Comparison of ENCODE assay signal across 8 cellular contexts in the genomic region with DNA sequence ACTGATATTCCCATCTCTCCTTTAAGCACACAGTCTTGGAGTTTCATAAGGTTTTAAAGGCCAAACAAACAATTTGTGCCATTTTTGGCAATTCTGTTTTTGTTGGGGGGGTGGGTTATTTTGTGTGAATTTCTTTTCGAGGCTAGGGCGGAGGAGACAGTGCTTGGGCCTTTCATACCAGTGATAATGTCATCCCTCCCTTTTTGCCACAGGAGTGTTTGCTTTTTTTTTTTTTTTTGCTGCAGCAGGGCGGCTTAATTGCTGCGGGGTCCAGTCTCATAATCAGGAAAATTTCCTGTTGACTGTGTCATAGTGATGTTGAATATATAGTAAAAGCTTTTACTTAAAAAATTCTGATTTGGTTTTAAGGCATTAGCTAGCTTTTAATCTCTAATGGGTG. TPM values are rescaled to one million over a fixed set of nuclear protein-coding genes. Genes with fewer than 3 reads are reported as not detected.
A peak's percentile ranks its signal among the peaks of the same experiment; 100 is the strongest.
DNase-seq lines count a peak whose midpoint lies in the region; ATAC-seq, FAIRE-seq and TF ChIP-seq lines count a peak whose summit lies in the region.

No MANE protein-coding gene starts in this region.

- FAIRE-seq in GM12892 (lab: Jason Lieb, UNC), result no peak
- FAIRE-seq in H54 (lab: Jason Lieb, UNC), result no peak

- H2AFZ ChIP-seq in PC-3 (ENCODE audit: low read length), result no peak overlapping the region

- no peak for ATAC-seq in PC-3

- no peaks in the 10 kb centered on the region for H3F3A ChIP-seq in PC-3 (ENCODE audit: low read length, unreplicated experiment)

- intact Hi-C loops in PC-3 (cut with micrococcal nuclease) (loop anchor here (5.0 to 10.0 kb wide), 2 partner anchors 37 to 60 kb away; no protein-coding TSS in a partner anchor), esophagus squamous epithelium (cut with DNase I) (no loop called here)

- H3K27me3 ChIP-seq in PC-3 (ENCODE audit: low read length) (no peaks in the 10 kb centered on the region), esophagus squamous epithelium (no peaks in the 10 kb centered on the region)

- peaks cover 45% of the 10 kb centered on the region for H4K20me1 ChIP-seq in PC-3 (ENCODE audit: low read length)

- 7 to 9% methylated on average over 4 of the region's 4 CpGs for WGBS in esophagus squamous epithelium, 2 donors

- H3K36me3 ChIP-seq in PC-3 (ENCODE audit: low read depth, low read length) (no peaks in the 10 kb centered on the region), esophagus squamous epithelium (no peaks in the 10 kb centered on the region)

- H3K4me3 ChIP-seq in GM12864 (ENCODE audit: low read depth, low read length), result peak overlapping the region; percentile 92
- H3K4me3 ChIP-seq in PC-3 (ENCODE audit: low read length), result peak overlapping the region; percentile 99
- peak overlapping the region; percentile 88 to 97 (median 93) for H3K4me3 ChIP-seq in esophagus squamous epithelium

- H3K79me2 ChIP-seq in PC-3 (ENCODE audit: low read length), result peaks cover 64% of the 10 kb centered on the region

- H3K4me1 ChIP-seq in PC-3 (ENCODE audit: insufficient read depth, low read length), result peaks cover 28% of the 10 kb centered on the region
- H3K4me1 ChIP-seq in esophagus squamous epithelium, result peaks cover 15 to 66% (median 32%) of the 10 kb centered on the region in 3 donors

- no peak for DNase-seq in GM12864 (ENCODE audit: low read depth)
- no peak for DNase-seq in PC-3
- no peak for DNase-seq in esophagus squamous epithelium (lab: John Stamatoyannopoulos, UW)
- DNase-seq in retina, result peak; percentile 44
- DNase-seq in GM12892 (ENCODE audit: insufficient read length), result no peak
- DNase-seq in NCI-H446 treated with DMSO at 0.1 percent for 48 hours (lab: John Stamatoyannopoulos, UW), result no peak
- no peak for DNase-seq in NCI-H2029 treated with DMSO at 0.1 percent for 48 hours (lab: John Stamatoyannopoulos, UW)
- no peak for DNase-seq in H54 (ENCODE audit: insufficient read length, low spot score)

- no TSS peak for BruUV-seq in PC-3 (replicated peaks; lab: Mats Ljungman, UMichigan)

- peak overlapping the region; percentile 97 for H3K9ac ChIP-seq in PC-3 (ENCODE audit: low read length)

- H3K9me3 ChIP-seq in PC-3 (ENCODE audit: low read length), result no peaks in the 10 kb centered on the region
- no peaks in the 10 kb centered on the region for H3K9me3 ChIP-seq in esophagus squamous epithelium

- TF ChIP-seq CTCF in GM12864 (IDR thresholded peaks at IDR 0.05; ENCODE audit: low read depth, low read length, missing control alignments) (no peak), PC-3 (conservative IDR thresholded peaks at IDR 0.05; ENCODE audit: low read depth, low read length) (no peak), esophagus squamous epithelium (IDR thresholded peaks at IDR 0.05) (no peak)

- TF ChIP-seq POLR2A in esophagus squamous epithelium (IDR thresholded peaks at IDR 0.05) (no peak), GM12892 (IDR thresholded peaks at IDR 0.05; ENCODE audit: low read depth, low read length) (no peak), H54 (IDR thresholded peaks at IDR 0.05; ENCODE audit: low read depth, low read length) (no peak)

- H3K4me2 ChIP-seq in PC-3 (ENCODE audit: low read length), result peak overlapping the region; percentile 90

- POLR2A ChIA-PET in PC-3 (lab: Charles Lee; ENCODE audit: unreplicated experiment), result no interaction called here

- H3K9me2 ChIP-seq in PC-3 (replicated peaks; ENCODE audit: low read length), result no peaks in the 10 kb centered on the region

- H3K27ac ChIP-seq in PC-3 (ENCODE audit: low read length), result no peak overlapping the region
- peak overlapping the region; percentile 96 to 100 (median 98) for H3K27ac ChIP-seq in esophagus squamous epithelium

- CTCF ChIA-PET in PC-3 (lab: Charles Lee), result no interaction called here

RNA-seq across cellular contexts. Expression of a gene that starts 1.7 kb away (rescaled TPM):
- total RNA-seq in PC-3 (2014; rRNA removed) (45.0 and 49.1 TPM in 2 replicates), esophagus squamous epithelium (10 to 100 TPM; 33.4 to 91.6 (median 78.8) TPM)
- polyA plus RNA-seq in GM12892 (2012; ENCODE audit: missing spikeins), result 71.8 TPM
